In genomic region chr3:184308744-184309143, GRCh38 we compare ENCODE assay signal across 24 cellular contexts. TPM values are rescaled to one million over a fixed set of nuclear protein-coding genes. Genes with fewer than 3 reads are reported as not detected.
DNase-seq lines count a peak whose midpoint lies in the region; ATAC-seq and TF ChIP-seq lines count a peak whose summit lies in the region.
"Had no signal": no experiment of that assay in that cellular context is flagged by ENCODE, and none has a peak within 500 bp of the region (broad histone marks: within the 10 kb centered on the region; RNA-seq: fewer than 3 reads in every experiment).

No MANE protein-coding gene starts in this region.

- CTCF ChIA-PET in activated CD4-positive, alpha-beta T cell treated with anti-CD3 and anti-CD28 coated beads for 36 hours (lab: Charles Lee): interaction anchor here (0.6 kb wide), 1 partner anchor 63 kb away, joined by 3 read pairs; no protein-coding TSS in a partner anchor

- H3K27ac ChIP-seq in VCaP: no peak overlapping the region
- H3K27ac ChIP-seq: body of pancreas, coronary artery, uterus had no signal

- no peaks in the 10 kb centered on the region for H3K27me3 Mint-ChIP-seq in activated CD4-positive, alpha-beta T cell treated with anti-CD3 and anti-CD28 coated beads for 36 hours
- peaks cover 3% of the 10 kb centered on the region for H3K27me3 Mint-ChIP-seq in nephron progenitor cell (ENCODE audit: low read depth, poor library complexity)
- H3K27me3 Mint-ChIP-seq: activated B cell treated with CpG ODN at 0.5 μM for 24 hours had no signal

- ATAC-seq in activated CD4-positive, alpha-beta T cell treated with anti-CD3 and anti-CD28 coated beads for 36 hours: no peak
- ATAC-seq: activated naive CD4-positive, alpha-beta T cell treated with anti-CD3 and anti-CD28 coated beads, Interleukin-2, amount 50 U/mL, for 72 hours; body of pancreas; GM12878; GM23338 had no signal

- peak overlapping the region; percentile 9 for H3K27ac Mint-ChIP-seq in activated CD4-positive, alpha-beta T cell treated with anti-CD3 and anti-CD28 coated beads for 36 hours
- peak overlapping the region; percentile 52 for H3K27ac Mint-ChIP-seq in nephron progenitor cell
- H3K27ac Mint-ChIP-seq: activated B cell treated with CpG ODN at 0.5 μM for 24 hours, GM23338 had no signal

- H3K36me3 Mint-ChIP-seq in activated CD4-positive, alpha-beta T cell treated with anti-CD3 and anti-CD28 coated beads for 36 hours (ENCODE audit: low read depth): peaks cover 50% of the 10 kb centered on the region
- peaks cover 56% of the 10 kb centered on the region for H3K36me3 Mint-ChIP-seq in nephron progenitor cell (ENCODE audit: low read depth)

- DNase-seq in activated CD4-positive, alpha-beta T cell treated with anti-CD3 and anti-CD28 coated beads for 36 hours: no peak
- DNase-seq in activated CD4-positive, alpha-beta T cell treated with anti-CD3 and anti-CD28 coated beads, Interleukin-2, amount 50 U/mL, for 48 hours: no peak
- DNase-seq in nephron progenitor cell (no peak), DMS53 treated with DMSO at 0.1 percent for 48 hours (lab: John Stamatoyannopoulos, UW; ENCODE audit: unreplicated experiment) (no peak), GM20000 (ENCODE audit: low spot score) (no peak)
- DNase-seq: 8988T; activated B cell treated with CpG ODN at 0.5 μM for 24 hours; activated CD8-positive, alpha-beta memory T cell treated with anti-CD3 and anti-CD28 coated beads for 24 hours; body of pancreas; C1 segment of cervical spinal cord; foreskin fibroblast; Kasumi-1; NCI-H1417; NCI-H526 treated with DMSO at 0.1 percent for 48 hours; SIG-M5; stimulated activated CD4-positive, alpha-beta T cell treated with anti-CD3 and anti-CD28 coated beads, Interleukin-12 subunit alpha, Interleukin-12 subunit beta, amount 100 ng/mL, for 4 hours; uterus had no signal

- intact Hi-C loops in activated CD4-positive, alpha-beta T cell treated with anti-CD3 and anti-CD28 coated beads for 36 hours (cut with DNase I, micrococcal nuclease): no loop called here

- TF ChIP-seq CTCF in VCaP (conservative IDR thresholded peaks at IDR 0.05): 0 out of 2 replicates have a peak, but pooled peaks have one; percentile 8
- TF ChIP-seq CTCF in nephron progenitor cell (IDR thresholded peaks at IDR 0.05): no peak
- TF ChIP-seq CTCF in GM20000 (IDR thresholded peaks at IDR 0.05; ENCODE audit: extremely low read depth, missing control alignments): no peak

- H3K4me3 Mint-ChIP-seq in activated CD4-positive, alpha-beta T cell treated with anti-CD3 and anti-CD28 coated beads for 36 hours: no peak overlapping the region
- no peak overlapping the region for H3K4me3 Mint-ChIP-seq in nephron progenitor cell
- H3K4me3 Mint-ChIP-seq: activated B cell treated with CpG ODN at 0.5 μM for 24 hours, GM23338 had no signal

- H3K4me1 Mint-ChIP-seq in activated CD4-positive, alpha-beta T cell treated with anti-CD3 and anti-CD28 coated beads for 36 hours: peaks cover 4% of the 10 kb centered on the region
- no peaks in the 10 kb centered on the region for H3K4me1 Mint-ChIP-seq in nephron progenitor cell
- H3K4me1 Mint-ChIP-seq: activated B cell treated with CpG ODN at 0.5 μM for 24 hours, GM23338 had no signal

- H3K9me3 Mint-ChIP-seq in activated CD4-positive, alpha-beta T cell treated with anti-CD3 and anti-CD28 coated beads for 36 hours (ENCODE audit: low read depth): no peaks in the 10 kb centered on the region
- no peaks in the 10 kb centered on the region for H3K9me3 Mint-ChIP-seq in nephron progenitor cell
- H3K9me3 Mint-ChIP-seq: activated B cell treated with CpG ODN at 0.5 μM for 24 hours; activated naive CD4-positive, alpha-beta T cell treated with anti-CD3 and anti-CD28 coated beads, Interleukin-2, amount 50 U/mL, for 72 hours; GM23338 had no signal

- POLR2A ChIA-PET in activated CD4-positive, alpha-beta T cell treated with anti-CD3 and anti-CD28 coated beads for 36 hours (lab: Charles Lee): no interaction called here

RNA-seq across cellular contexts. Expression of gene EIF4G1, which starts 5.7 kb away (rescaled TPM):
- total RNA-seq in activated CD4-positive, alpha-beta T cell treated with anti-CD3 and anti-CD28 coated beads for 36 hours: 100 to 1,000 TPM; 479 to 556 TPM

RNA-seq across cellular contexts. Expression of gene PSMD2, which starts 9.7 kb away (rescaled TPM):
- total RNA-seq in activated CD4-positive, alpha-beta T cell treated with anti-CD3 and anti-CD28 coated beads for 36 hours: 100 to 1,000 TPM; 207 to 236 TPM

RNA-seq across cellular contexts. Expression of gene FAM131A, which starts 28.7 kb away (rescaled TPM):
- total RNA-seq in activated CD4-positive, alpha-beta T cell treated with anti-CD3 and anti-CD28 coated beads for 36 hours: 1 to 10 TPM; 3.7 to 4.5 TPM

RNA-seq across cellular contexts. Expression of gene ECE2, which starts 32.9 kb away (rescaled TPM):
- not detected for total RNA-seq in activated CD4-positive, alpha-beta T cell treated with anti-CD3 and anti-CD28 coated beads for 36 hours
- total RNA-seq: activated B cell treated with CpG ODN at 0.5 μM for 24 hours; GM12878; liver; T-helper 1 cell treated with Interleukin-12 subunit alpha and Interleukin-12 subunit beta and Interleukin-4 antibody, amounts not matched to agents 30 ng/mL and 1 ng/mL, for 36 hours; uterus had no signal

RNA-seq across cellular contexts. Expression of gene CAMK2N2, which starts 47.4 kb away (rescaled TPM):
- total RNA-seq in activated CD4-positive, alpha-beta T cell treated with anti-CD3 and anti-CD28 coated beads for 36 hours: under 1 TPM; 0.18 to 0.25 TPM
- total RNA-seq: activated B cell treated with CpG ODN at 0.5 μM for 24 hours, liver, uterus had no signal
